21 cellular contexts compared by ENCODE assay signal in the genomic region with DNA sequence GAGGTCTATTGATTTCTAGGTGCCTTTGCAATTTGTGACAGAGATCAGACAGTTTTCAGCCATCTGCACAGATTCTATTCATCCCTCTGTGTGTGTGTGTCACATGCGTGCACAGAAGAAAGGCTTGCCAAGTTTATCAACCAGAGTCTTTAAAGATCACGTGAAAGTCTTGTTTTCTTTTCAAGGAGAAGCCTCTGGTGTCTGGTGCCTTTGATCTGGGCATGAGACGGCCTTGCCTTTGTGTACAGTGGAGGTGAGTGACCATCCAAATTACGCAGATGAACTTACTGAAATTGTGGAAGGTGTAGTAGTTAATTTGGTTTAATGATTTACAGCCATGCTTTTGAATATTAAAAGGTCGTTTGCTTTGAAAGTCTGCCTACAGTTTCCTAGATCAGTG.
"Had no signal": no experiment of that assay in that cellular context is flagged by ENCODE, and none has a peak within 500 bp of the region (broad histone marks: within the 10 kb centered on the region; RNA-seq: fewer than 3 reads in every experiment).

No MANE protein-coding gene starts in this region.

- ATAC-seq: activated naive CD4-positive, alpha-beta T cell treated with anti-CD3 and anti-CD28 coated beads, Interleukin-2, amount 50 U/mL, for 72 hours; sciatic nerve; stimulated activated effector memory CD8-positive, alpha-beta T cell treated with anti-CD3 and anti-CD28 coated beads, Interleukin-12 subunit alpha, Interleukin-12 subunit beta, amount 100 ng/mL, for 72 hours had no signal

- H3K27ac ChIP-seq: adrenal gland, esophagus squamous epithelium, neural progenitor cell, stomach, upper lobe of left lung, WERI-Rb-1 had no signal

- H3K4me2 ChIP-seq: neural progenitor cell had no signal

- FAIRE-seq: astrocyte had no signal

- H3K27me3 ChIP-seq: adrenal gland, esophagus squamous epithelium, neural progenitor cell, stomach, upper lobe of left lung had no signal

- H3K4me3 ChIP-seq: adrenal gland, esophagus squamous epithelium, lung, neural progenitor cell, stomach, upper lobe of left lung had no signal

- H3K27ac Mint-ChIP-seq: neural progenitor cell; stimulated activated effector memory CD8-positive, alpha-beta T cell treated with anti-CD3 and anti-CD28 coated beads, Interleukin-12 subunit alpha, Interleukin-12 subunit beta, amount 100 ng/mL, for 72 hours had no signal

- H3K36me3 Mint-ChIP-seq: stimulated activated effector memory CD8-positive, alpha-beta T cell treated with anti-CD3 and anti-CD28 coated beads, Interleukin-12 subunit alpha, Interleukin-12 subunit beta, amount 100 ng/mL, for 72 hours had no signal

- H3K9ac ChIP-seq: neural progenitor cell had no signal

- H2AFZ ChIP-seq: neural progenitor cell had no signal

- H3K9me3 ChIP-seq: adrenal gland had no signal

- H3K36me3 ChIP-seq: adrenal gland, esophagus squamous epithelium, neural progenitor cell, stomach, upper lobe of left lung, WERI-Rb-1 had no signal

- DNase-seq: activated CD4-positive, alpha-beta T cell treated with anti-CD3 and anti-CD28 coated beads for 1 hour; activated CD4-positive, alpha-beta T cell treated with anti-CD3 and anti-CD28 coated beads, Interleukin-2, amount 50 U/mL, for 4 hours; activated gamma-delta T cell treated with Interleukin-2 at 50 U/mL for 16 hours; adrenal gland; dermis blood vessel endothelial cell; effector memory CD4-positive, alpha-beta T cell; esophagus squamous epithelium; hypothalamus; islet precursor cell; midbrain; stimulated activated CD4-positive, alpha-beta T cell treated with anti-CD3 and anti-CD28 coated beads, Interleukin-4, amount 100 ng/mL, for 24 hours; stomach; T-helper 2 cell; upper lobe of left lung; WERI-Rb-1 had no signal

- H3K4me3 Mint-ChIP-seq: neural progenitor cell; stimulated activated effector memory CD8-positive, alpha-beta T cell treated with anti-CD3 and anti-CD28 coated beads, Interleukin-12 subunit alpha, Interleukin-12 subunit beta, amount 100 ng/mL, for 72 hours had no signal

- H3K4me1 Mint-ChIP-seq: stimulated activated effector memory CD8-positive, alpha-beta T cell treated with anti-CD3 and anti-CD28 coated beads, Interleukin-12 subunit alpha, Interleukin-12 subunit beta, amount 100 ng/mL, for 72 hours had no signal

- H3K4me1 ChIP-seq: adrenal gland, upper lobe of left lung had no signal
